ENCODE assay signal across 8 cellular contexts in the genomic region with DNA sequence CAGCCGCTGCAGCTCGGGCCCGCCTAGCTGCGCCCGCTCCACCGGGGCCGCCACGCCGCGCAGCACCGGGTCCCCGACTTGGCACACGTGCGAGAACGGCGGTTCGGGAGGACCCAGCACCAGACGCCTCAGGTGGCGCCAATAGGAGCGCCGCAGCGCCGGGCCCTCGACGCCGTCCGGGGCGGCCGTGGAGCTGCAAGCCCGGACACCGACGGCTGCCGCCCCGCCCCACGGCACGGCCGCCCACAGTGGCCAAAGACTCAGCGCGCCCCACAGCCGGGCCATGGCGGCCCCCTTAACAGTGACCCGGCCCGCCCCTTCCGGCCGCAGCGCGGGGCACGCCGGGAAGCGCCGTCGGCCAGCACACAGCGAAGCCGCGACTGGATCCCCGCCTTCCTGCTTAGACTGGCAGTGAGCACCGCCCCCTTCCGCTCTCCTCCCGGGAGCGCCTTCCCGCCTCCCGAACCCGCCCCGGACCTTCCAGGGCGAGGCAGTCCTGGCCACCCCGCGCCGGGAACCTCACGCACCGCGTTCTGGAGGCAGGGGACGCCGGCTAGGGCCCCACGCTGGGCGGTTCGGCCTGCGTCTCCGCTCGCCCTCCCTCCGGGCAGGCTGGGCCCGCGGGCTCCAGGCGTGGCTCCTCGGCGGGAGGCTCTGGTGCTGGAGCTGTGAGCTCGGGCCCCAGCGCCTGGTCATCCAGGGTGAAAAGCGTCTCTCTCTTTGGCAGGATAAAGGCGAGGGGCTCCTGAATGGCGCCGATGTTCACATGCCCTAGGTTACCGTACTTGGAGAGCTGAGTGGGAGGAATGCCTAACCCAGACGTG. TPM values are rescaled to one million over a fixed set of nuclear protein-coding genes. Genes with fewer than 3 reads are reported as not detected.
DNase-seq lines count a peak whose midpoint lies in the region; ATAC-seq and TF ChIP-seq lines count a peak whose summit lies in the region.

A gene with protein sequence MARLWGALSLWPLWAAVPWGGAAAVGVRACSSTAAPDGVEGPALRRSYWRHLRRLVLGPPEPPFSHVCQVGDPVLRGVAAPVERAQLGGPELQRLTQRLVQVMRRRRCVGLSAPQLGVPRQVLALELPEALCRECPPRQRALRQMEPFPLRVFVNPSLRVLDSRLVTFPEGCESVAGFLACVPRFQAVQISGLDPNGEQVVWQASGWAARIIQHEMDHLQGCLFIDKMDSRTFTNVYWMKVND (minus strand): TSS at position 303 of the 824 bp plus-strand sequence. CDS start 18 bp downstream, at position 285.

- H3K4me3 ChIP-seq in astrocyte of the cerebellum (ENCODE audit: low read depth, low read length) (peak within 1 kb of the TSS; percentile 67), rectal smooth muscle tissue (ENCODE audit: low read length) (peak within 1 kb of the TSS; percentile 80), aorta (ENCODE audit: low read length in 2 of 2) (peak within 1 kb of the TSS; percentile 65 to 67)

- DNase-seq in NCI-H2029 (lab: John Stamatoyannopoulos, UW): peak; percentile 81
- peak; percentile 76 for DNase-seq in T-helper 9 cell
- DNase-seq in astrocyte of the cerebellum (ENCODE audit: low read depth): peak; percentile 75
- peak; percentile 96 for DNase-seq in hepatic stellate cell (ENCODE audit: low spot score)
- peak; percentile 96 to 98 for DNase-seq in aorta

- peak within 1 kb of the TSS; percentile 91 for H3K27ac ChIP-seq in rectal smooth muscle tissue (ENCODE audit: low read depth, low read length)
- H3K27ac ChIP-seq in aorta (ENCODE audit: low read depth in 1 of 2, low read length in 2 of 2): peak within 1 kb of the TSS; percentile 83 to 93

- H3K4me1 ChIP-seq in rectal smooth muscle tissue (ENCODE audit: control insufficient read depth, insufficient read depth, low read length) (peaks cover 8% of the 10 kb centered on the region), aorta (ENCODE audit: control insufficient read depth in 1 of 2, insufficient read depth in 2 of 2, low read length in 2 of 2) (no peaks in the 10 kb centered on the region)

- TF ChIP-seq CTCF in astrocyte of the cerebellum (IDR thresholded peaks at IDR 0.05; ENCODE audit: low read depth, low read length, missing control alignments): no peak

- H3K27me3 ChIP-seq in rectal smooth muscle tissue (ENCODE audit: control insufficient read depth, insufficient read depth, low read length): no peaks in the 10 kb centered on the region
- no peaks in the 10 kb centered on the region for H3K27me3 ChIP-seq in aorta (ENCODE audit: control insufficient read depth in 1 of 2, insufficient read depth in 2 of 2, low read length in 1 of 2)

- H3K9me3 ChIP-seq in aorta (ENCODE audit: control insufficient read depth, low read length): no peaks in the 10 kb centered on the region

- WGBS in aorta, 2 donors: 0 to 1% methylated on average over 83 to 93 of the region's 93 CpGs

- peak; percentile 93 for ATAC-seq in GM18511 (IDR thresholded peaks at IDR 0.05; ENCODE audit: unreplicated experiment)
- peak; percentile 92 for ATAC-seq in HG02981 (IDR thresholded peaks at IDR 0.05; ENCODE audit: unreplicated experiment)
- peak; percentile 97 for ATAC-seq in aorta (ENCODE audit: low FRiP score)

- in situ Hi-C loops in astrocyte of the cerebellum (cut with HindIII; ENCODE audit: low sequenced_read_pairs): no loop called here

- H3K9ac ChIP-seq in rectal smooth muscle tissue (ENCODE audit: low read length): peak within 1 kb of the TSS; percentile 78

- intact Hi-C loops in aorta (cut with DNase I): no loop called here

- H3K36me3 ChIP-seq in rectal smooth muscle tissue (ENCODE audit: control insufficient read depth, insufficient read depth, low read length) (peaks cover 29% of the 10 kb centered on the region), aorta (ENCODE audit: control insufficient read depth in 1 of 2, insufficient read depth in 2 of 2, low read length in 1 of 2) (peaks cover 2 to 11% of the 10 kb centered on the region in 2 donors)

RNA-seq across cellular contexts. Expression of the gene that starts here (rescaled TPM):
- total RNA-seq in aorta: 1 to 10 TPM; 5.7 to 6.0 TPM
- 1 to 10 TPM; 3.6 to 4.0 TPM for polyA plus RNA-seq in aorta

Comparison
In these comparisons a context has a peak if more than half of its experiments do, and no peak if none do; other contexts are left out.
1. Peak in every context shown above with its lines: DNase-seq, ATAC-seq, H3K4me3 ChIP-seq and H3K27ac ChIP-seq.